ENCODE assay signal across 8 cellular contexts in genomic region chr16:88634994-88635670, GRCh38. TPM values are rescaled to one million over a fixed set of nuclear protein-coding genes. Genes with fewer than 3 reads are reported as not detected.
A peak's percentile ranks its signal among the peaks of the same experiment; 100 is the strongest.
DNase-seq lines count a peak whose midpoint lies in the region; ATAC-seq and TF ChIP-seq lines count a peak whose summit lies in the region.
"Had no signal": no experiment of that assay in that cellular context is flagged by ENCODE, and none has a peak within 500 bp of the region (broad histone marks: within the 10 kb centered on the region; RNA-seq: fewer than 3 reads in every experiment).

No MANE protein-coding gene starts in this region.

- TF ChIP-seq CTCF in MM.1S (IDR thresholded peaks at IDR 0.05; ENCODE audit: low read length) (peak; percentile 24), endodermal cell (conservative IDR thresholded peaks at IDR 0.05) (no peak)

- H3K4me1 Mint-ChIP-seq in endodermal cell, result no peaks in the 10 kb centered on the region

- no peaks in the 10 kb centered on the region for H3K36me3 ChIP-seq in MM.1S (replicated peaks; ENCODE audit: insufficient read depth, low read length)
- H3K36me3 ChIP-seq in endodermal cell (ENCODE audit: control insufficient read depth, insufficient read depth, low read length), result peaks cover 9% of the 10 kb centered on the region

- peaks cover 11% of the 10 kb centered on the region for H3K36me3 Mint-ChIP-seq in endodermal cell (ENCODE audit: low read depth)

- no peak for ATAC-seq in GM21381 (IDR thresholded peaks at IDR 0.05; ENCODE audit: unreplicated experiment)
- no peak for ATAC-seq in HG02852 (IDR thresholded peaks at IDR 0.05; ENCODE audit: unreplicated experiment)

- H3K9ac ChIP-seq in MM.1S (ENCODE audit: low read length) (peak overlapping the region; percentile 69; the same call in 1 of the 2 replicates), endodermal cell (ENCODE audit: extremely low read depth, low read length, poor library complexity, severe bottlenecking) (no peak overlapping the region)

- H3F3A ChIP-seq in MM.1S (ENCODE audit: insufficient read depth, low read length), result peaks cover 8% of the 10 kb centered on the region; the same call in 1 of the 2 replicates

- peaks cover 23% of the 10 kb centered on the region for H3K27me3 Mint-ChIP-seq in endodermal cell (ENCODE audit: insufficient read depth)

- peak overlapping the region; percentile 86; the same call in 1 of the 2 replicates for H3K27ac ChIP-seq in MM.1S (ENCODE audit: low read length)
- no peak overlapping the region for H3K27ac ChIP-seq in endodermal cell (ENCODE audit: low read depth, low read length)

- no peaks in the 10 kb centered on the region for H3K79me2 ChIP-seq in MM.1S (ENCODE audit: low read length)

- H3K4me3 Mint-ChIP-seq in endodermal cell, result peak overlapping the region; percentile 50

- peaks cover 19% of the 10 kb centered on the region for H3K4me1 ChIP-seq in MM.1S (ENCODE audit: low read length)
- H3K4me1 ChIP-seq in endodermal cell (ENCODE audit: control insufficient read depth, insufficient read depth, low read length), result no peaks in the 10 kb centered on the region

- 36 to 41% methylated on average over 17 to 28 of the region's 28 CpGs for WGBS in endodermal cell (ENCODE audit: insufficient coverage in 1 of 2, insufficient read length in 1 of 2), 2 experiments

- peak overlapping the region; percentile 78 for H3K4me2 ChIP-seq in MM.1S (ENCODE audit: low read depth, low read length)

- H3K27ac Mint-ChIP-seq in endodermal cell, result no peak overlapping the region

- no peaks in the 10 kb centered on the region for H3K9me3 ChIP-seq in MM.1S (replicated peaks; ENCODE audit: insufficient read depth, low read length)
- H3K9me3 ChIP-seq in endodermal cell (ENCODE audit: control insufficient read depth, low read length), result no peaks in the 10 kb centered on the region

- DNase-seq in MM.1S, result no peak
- DNase-seq in endodermal cell, result no peak
- DNase-seq in renal cortical epithelial cell (ENCODE audit: low read depth), result peak; percentile 18
- no peak for DNase-seq in Kasumi-1 (lab: John Stamatoyannopoulos, UW)
- DNase-seq: SW 1271 had no signal

- H3K4me3 ChIP-seq in GM08714 (ENCODE audit: low read length) (peak overlapping the region; percentile 62; the same call in 1 of the 2 replicates), MM.1S (ENCODE audit: low read length) (peak overlapping the region; percentile 64), endodermal cell (ENCODE audit: low read length) (peak overlapping the region; percentile 62)

- no peaks in the 10 kb centered on the region for H3K9me2 ChIP-seq in MM.1S (replicated peaks; ENCODE audit: insufficient read depth, low read length)

- H3K9me3 Mint-ChIP-seq in endodermal cell, result no peaks in the 10 kb centered on the region

- no peaks in the 10 kb centered on the region for H4K20me1 ChIP-seq in MM.1S (ENCODE audit: insufficient read depth, low read length)

- H2AFZ ChIP-seq in MM.1S (ENCODE audit: low read length), result 0 out of 2 replicates have a peak overlapping the region, but pooled peaks have one; percentile 19

- H3K27me3 ChIP-seq in MM.1S (replicated peaks; ENCODE audit: insufficient read depth, low read length) (no peaks in the 10 kb centered on the region), endodermal cell (ENCODE audit: control insufficient read depth, insufficient read depth, low read length, poor library complexity, severe bottlenecking) (peaks cover 14% of the 10 kb centered on the region)

RNA-seq across cellular contexts. Expression of gene IL17C, which starts 3.2 kb away (rescaled TPM):
- not detected for total RNA-seq in endodermal cell
- not detected for polyA plus RNA-seq in endodermal cell (2013, experiment 1 of 2)
- polyA plus RNA-seq in endodermal cell (2013, experiment 2 of 2), result not detected
- total RNA-seq in renal cortical epithelial cell, result not detected in 2 replicates

RNA-seq across cellular contexts. Expression of gene CYBA, which starts 15.7 kb away (rescaled TPM):
- 100 to 1,000 TPM; 188 to 220 TPM for total RNA-seq in endodermal cell
- polyA plus RNA-seq in endodermal cell (2013, experiment 1 of 2), result 63.0 TPM
- 54.6 TPM for polyA plus RNA-seq in endodermal cell (2013, experiment 2 of 2)
- 594 and 1,266 TPM in 2 replicates for total RNA-seq in renal cortical epithelial cell

RNA-seq across cellular contexts. Expression of gene MVD, which starts 27.8 kb away (rescaled TPM):
- total RNA-seq in endodermal cell, result 10 to 100 TPM; 79.8 to 81.4 TPM
- 111 TPM for polyA plus RNA-seq in endodermal cell (2013, experiment 1 of 2)
- 106 TPM for polyA plus RNA-seq in endodermal cell (2013, experiment 2 of 2)
- 29.6 and 87.2 TPM in 2 replicates for total RNA-seq in renal cortical epithelial cell

RNA-seq across cellular contexts. Expression of gene SNAI3, which starts 51.2 kb away (rescaled TPM):
- total RNA-seq in endodermal cell, result 1 to 10 TPM in 1 of 2 donors, under 1 TPM in 1; 0.77 to 2.1 TPM
- 0.75 TPM for polyA plus RNA-seq in endodermal cell (2013, experiment 1 of 2)
- 0.46 TPM for polyA plus RNA-seq in endodermal cell (2013, experiment 2 of 2)
- 0.05 and 0.35 TPM in 2 replicates for total RNA-seq in renal cortical epithelial cell
